9 cellular contexts compared by ENCODE assay signal in genomic region chr13:36801035-36801434, GRCh38.
"Had no signal": no experiment of that assay in that cellular context is flagged by ENCODE, and none has a peak within 500 bp of the region (broad histone marks: within the 10 kb centered on the region; RNA-seq: fewer than 3 reads in every experiment).

No MANE protein-coding gene starts in this region.

- H3K4me1 ChIP-seq: ascending aorta had no signal

- H3K36me3 ChIP-seq: ascending aorta had no signal

- H3K4me3 ChIP-seq: ascending aorta had no signal

- DNase-seq: activated CD4-positive, alpha-beta T cell treated with anti-CD3 and anti-CD28 coated beads for 4 hours; activated CD8-positive, alpha-beta memory T cell treated with anti-CD3 and anti-CD28 coated beads, Interleukin-2, amount 50 U/mL, for 4 hours; activated CD8-positive, alpha-beta T cell treated with anti-CD3 and anti-CD28 coated beads for 36 hours; activated naive CD8-positive, alpha-beta T cell treated with anti-CD3 and anti-CD28 coated beads, Interleukin-2, amount 50 U/mL, for 24 hours; activated T-cell treated with anti-CD3 and anti-CD28 coated beads, Interleukin-2, amount 50 U/mL, for 72 hours; stimulated activated CD4-positive, alpha-beta T cell treated with anti-CD3 and anti-CD28 coated beads, Interleukin-12 subunit alpha, Interleukin-12 subunit beta, amount 100 ng/mL, for 4 hours; stimulated activated naive CD4-positive, alpha-beta T cell; substantia nigra had no signal

- H3K27ac ChIP-seq: ascending aorta had no signal

- H3K27me3 ChIP-seq: ascending aorta had no signal

- H3K9me3 ChIP-seq: ascending aorta had no signal

- ATAC-seq: activated CD8-positive, alpha-beta T cell treated with anti-CD3 and anti-CD28 coated beads for 36 hours; activated naive CD8-positive, alpha-beta T cell treated with anti-CD3 and anti-CD28 coated beads, Interleukin-2, amount 50 U/mL, for 24 hours; activated T-cell treated with anti-CD3 and anti-CD28 coated beads, Interleukin-2, amount 50 U/mL, for 72 hours had no signal
